ENCODE assay signal across 12 cellular contexts in genomic region chr2:127681288-127681771, GRCh38. TPM values are rescaled to one million over a fixed set of nuclear protein-coding genes. Genes with fewer than 3 reads are reported as not detected.
DNase-seq lines count a peak whose midpoint lies in the region; ATAC-seq and TF ChIP-seq lines count a peak whose summit lies in the region.
"Had no signal": no experiment of that assay in that cellular context is flagged by ENCODE, and none has a peak within 500 bp of the region (broad histone marks: within the 10 kb centered on the region; RNA-seq: fewer than 3 reads in every experiment).

No MANE protein-coding gene starts in this region.

- no peaks in the 10 kb centered on the region for H3K4me1 Mint-ChIP-seq in Caco-2 (ENCODE audit: low read depth, unreplicated experiment)

- no peaks in the 10 kb centered on the region for H3K36me3 ChIP-seq in GM23248 (ENCODE audit: low read depth)
- no peaks in the 10 kb centered on the region for H3K36me3 ChIP-seq in right lobe of liver
- no peaks in the 10 kb centered on the region for H3K36me3 ChIP-seq in stomach
- H3K36me3 ChIP-seq in Caco-2 (ENCODE audit: control insufficient read depth, insufficient read depth, low read length), result no peaks in the 10 kb centered on the region

- H3K79me2 ChIP-seq in GM23248 (ENCODE audit: insufficient read depth), result no peaks in the 10 kb centered on the region

- peaks cover 8% of the 10 kb centered on the region for H3K27me3 Mint-ChIP-seq in Caco-2 (ENCODE audit: insufficient read depth, unreplicated experiment)

- intact Hi-C loops in right lobe of liver (cut with DNase I), result no loop called here
- intact Hi-C loops in stomach (cut with DNase I; ENCODE audit: low total_unique reads), result no loop called here
- intact Hi-C loops in Caco-2 (cut with micrococcal nuclease; ENCODE audit: unreplicated experiment), result no loop called here

- H3K9me2 ChIP-seq in GM23248 (ENCODE audit: insufficient read depth), result no peaks in the 10 kb centered on the region

- H3K4me1 ChIP-seq in GM23248 (ENCODE audit: insufficient read depth) (0 out of 2 replicates have a peak, but pooled peaks cover 1% of the 10 kb centered on the region), right lobe of liver (no peaks in the 10 kb centered on the region), stomach (peaks cover 6 to 48% (median 29%) of the 10 kb centered on the region in 4 donors), Caco-2 (no peaks in the 10 kb centered on the region)

- no peaks in the 10 kb centered on the region for H3K36me3 Mint-ChIP-seq in Caco-2 (ENCODE audit: insufficient read depth, unreplicated experiment)
- H3K36me3 Mint-ChIP-seq: activated naive CD4-positive, alpha-beta T cell treated with anti-CD3 and anti-CD28 coated beads, Interleukin-2, amount 50 U/mL, for 24 hours; IgD-negative memory B cell had no signal

- no peak overlapping the region for H3K9ac ChIP-seq in GM23248

- peak overlapping the region; percentile 46 for H2AFZ ChIP-seq in GM23248

- no peaks in the 10 kb centered on the region for H4K20me1 ChIP-seq in GM23248 (ENCODE audit: insufficient read depth)

- H3K4me3 Mint-ChIP-seq in Caco-2 (ENCODE audit: unreplicated experiment), result no peak overlapping the region
- H3K4me3 Mint-ChIP-seq: activated naive CD4-positive, alpha-beta T cell treated with anti-CD3 and anti-CD28 coated beads, Interleukin-2, amount 50 U/mL, for 24 hours; IgD-negative memory B cell had no signal

- peak; percentile 41 to 58 (median 54) for ATAC-seq in right lobe of liver

- TF ChIP-seq EP300 in stomach (IDR thresholded peaks at IDR 0.05), result no peak

- H3K27ac ChIP-seq in GM23248 (no peak overlapping the region), right lobe of liver (no peak overlapping the region), stomach (peak overlapping the region in 4 of 5 donors; percentile 34 to 72 (median 54)), RWPE1 (no peak overlapping the region)

- CTCF ChIA-PET in Caco-2 (lab: Charles Lee), result no interaction called here
- CTCF ChIA-PET in RWPE1 (lab: Yijun Ruan, JAX), result no interaction called here

- peaks cover 4% of the 10 kb centered on the region; the same call in 1 of the 2 replicates for H3F3A ChIP-seq in GM23248 (ENCODE audit: insufficient read depth)

- POLR2A ChIA-PET in Caco-2 (lab: Charles Lee) (no interaction called here), RWPE1 (lab: Yijun Ruan, JAX; ENCODE audit: low non-redundant PET) (no interaction called here)

- TF ChIP-seq CTCF in choroid plexus epithelial cell (conservative IDR thresholded peaks at IDR 0.05; ENCODE audit: low read depth, low read length), result no peak
- TF ChIP-seq CTCF in right lobe of liver (IDR thresholded peaks at IDR 0.05), result no peak
- no peak for TF ChIP-seq CTCF in stomach (IDR thresholded peaks at IDR 0.05)
- no peak for TF ChIP-seq CTCF in Caco-2 (IDR thresholded peaks at IDR 0.05; ENCODE audit: insufficient read depth in 1 of 2, low read depth in 1 of 2, low read length in 1 of 2, severe bottlenecking in 1 of 2, unreplicated experiment in 1 of 2)
- TF ChIP-seq CTCF in RWPE1 (conservative IDR thresholded peaks at IDR 0.05; ENCODE audit: low read depth), result no peak

- H3K27ac Mint-ChIP-seq in Caco-2 (ENCODE audit: unreplicated experiment), result no peak overlapping the region
- H3K27ac Mint-ChIP-seq: activated naive CD4-positive, alpha-beta T cell treated with anti-CD3 and anti-CD28 coated beads, Interleukin-2, amount 50 U/mL, for 24 hours; IgD-negative memory B cell had no signal

- 45 to 52% methylated on average over 24 of the region's 24 CpGs for WGBS in GM23248 (ENCODE audit: low coverage in 1 of 2, low lambda C conversion rate in 2 of 2, missing lambda C conversion rate in 2 of 2), 2 experiments
- 62% methylated on average over 10 of the region's 24 CpGs for WGBS in right lobe of liver (ENCODE audit: insufficient coverage, low coverage, low lambda C conversion rate, missing lambda C conversion rate)
- 34 to 47% (median 46%) methylated on average over 15 to 24 of the region's 24 CpGs for WGBS in stomach, 5 donors

- H3K4me3 ChIP-seq in GM23248 (no peak overlapping the region), choroid plexus epithelial cell (ENCODE audit: low read depth, low read length) (peak overlapping the region; percentile 25), right lobe of liver (no peak overlapping the region), stomach (peak overlapping the region in 3 of 4 donors; percentile 16 to 22 (median 21)), Caco-2 (ENCODE audit: low read depth, low read length) (no peak overlapping the region)

- H3K9me3 ChIP-seq in GM23248 (ENCODE audit: low read depth) (no peaks in the 10 kb centered on the region), right lobe of liver (no peaks in the 10 kb centered on the region), stomach (no peaks in the 10 kb centered on the region), Caco-2 (no peaks in the 10 kb centered on the region)

- H3K9me3 Mint-ChIP-seq in Caco-2 (ENCODE audit: unreplicated experiment), result no peaks in the 10 kb centered on the region
- H3K9me3 Mint-ChIP-seq: activated naive CD4-positive, alpha-beta T cell treated with anti-CD3 and anti-CD28 coated beads, Interleukin-2, amount 50 U/mL, for 24 hours; IgD-negative memory B cell had no signal

- no TSS peak for BruUV-seq in Caco-2 (replicated peaks; lab: Mats Ljungman, UMichigan)

- no peak overlapping the region for H3K4me2 ChIP-seq in GM23248 (ENCODE audit: unreplicated experiment)

- in situ Hi-C loops in GM23248 (cut with MboI), result no loop called here

- TF ChIP-seq POLR2A in right lobe of liver (IDR thresholded peaks at IDR 0.05) (no peak), stomach (IDR thresholded peaks at IDR 0.05) (no peak)

- H3K27me3 ChIP-seq in GM23248 (replicated peaks; ENCODE audit: insufficient read depth) (peaks cover 14% of the 10 kb centered on the region; the same call in 1 of the 2 replicates), right lobe of liver (no peaks in the 10 kb centered on the region), stomach (peaks cover 0 to 8% (median 4%) of the 10 kb centered on the region in 3 donors), Caco-2 (replicated peaks; ENCODE audit: control insufficient read depth, insufficient read depth, low read length) (0 out of 2 replicates have a peak, but pooled peaks cover 1% of the 10 kb centered on the region)

- DNase-seq in GM23248 (peak; percentile 30), choroid plexus epithelial cell (ENCODE audit: low read depth) (peak; percentile 10), right lobe of liver (no peak), stomach (no peak), NCI-H510A treated with DMSO at 0.1 percent for 48 hours (lab: John Stamatoyannopoulos, UW) (no peak), Caco-2 (no peak), RWPE1 (ENCODE audit: low spot score) (no peak)
- no peak for DNase-seq in NK-92 treated with Interleukin-12 subunit alpha and Interleukin-12 subunit beta, amount 100 ng/mL, for 24 hours (lab: John Stamatoyannopoulos, UW)
- DNase-seq: activated CD4-positive, alpha-beta T cell treated with anti-CD3 and anti-CD28 coated beads, Interleukin-2, amount 50 U/mL, for 4 hours; NCI-H226 had no signal

RNA-seq across cellular contexts. Expression of gene LIMS2, which starts 6.0 kb away (rescaled TPM):
- 3.8 and 7.2 TPM in 2 replicates for total RNA-seq in GM23248 (2014; rRNA removed; shearing (Covaris generic))
- polyA plus RNA-seq in GM23248 (2016; fragmentation: Nextera tagmentation; extraction: Ambion mirVana), result 30.4 and 33.7 TPM in 2 replicates
- 10 to 100 TPM in 5 of 6 experiments, 1 to 10 TPM in 1; 6.6 to 37.7 (median 19.5) TPM for total RNA-seq in right lobe of liver
- total RNA-seq in stomach, result 10 to 100 TPM; 30.3 to 90.4 (median 52.5) TPM
- 10 to 100 TPM; 33.0 to 94.1 (median 66.6) TPM for polyA plus RNA-seq in stomach
- 9.6 and 10.0 TPM in 2 replicates for total RNA-seq in Caco-2 (2022)

RNA-seq across cellular contexts. Expression of gene SFT2D3, which starts 20.0 kb away (rescaled TPM):
- 5.7 and 9.4 TPM in 2 replicates for total RNA-seq in GM23248 (2014; rRNA removed; shearing (Covaris generic))
- polyA plus RNA-seq in GM23248 (2016; fragmentation: Nextera tagmentation; extraction: Ambion mirVana) (not detected in 2 replicates), stomach (1 to 10 TPM; 2.1 to 6.5 (median 3.1) TPM)
- total RNA-seq in right lobe of liver (1 to 10 TPM; 1.6 to 4.7 (median 3.4) TPM), stomach (10 to 100 TPM in 1 of 5 donors, 1 to 10 TPM in 4; 2.3 to 35.6 (median 7.2) TPM), Caco-2 (2022) (12.0 and 12.2 TPM in 2 replicates)
- polyA plus RNA-seq: IgD-negative memory B cell had no signal

RNA-seq across cellular contexts. Expression of gene GPR17, which starts 35.4 kb away (rescaled TPM):
- not detected in 2 replicates for total RNA-seq in GM23248 (2014; rRNA removed; shearing (Covaris generic))
- polyA plus RNA-seq in GM23248 (2016; fragmentation: Nextera tagmentation; extraction: Ambion mirVana), result 0.11 TPM in 1 of 2 replicates, not detected in the other
- not detected for total RNA-seq in right lobe of liver
- not detected for total RNA-seq in stomach
- under 1 TPM; 0.19 to 0.61 (median 0.25) TPM for polyA plus RNA-seq in stomach
- total RNA-seq in Caco-2 (2022), result not detected in 2 replicates
- polyA plus RNA-seq: IgD-negative memory B cell had no signal

Comparison
In these comparisons a context has a peak if more than half of its experiments do, and no peak if none do; other contexts are left out.
1. DNase-seq: peak in GM23248 (single experiment) and choroid plexus epithelial cell (single experiment); none in right lobe of liver (0 of 3), stomach (single experiment), NK-92 treated with Interleukin-12 subunit alpha and Interleukin-12 subunit beta, amount 100 ng/mL, for 24 hours (single experiment), NCI-H510A treated with DMSO at 0.1 percent for 48 hours (single experiment), Caco-2 (0 of 2) and RWPE1 (single experiment).
2. H3K27ac ChIP-seq: peak in stomach (4 of 5); none in GM23248 (single experiment), right lobe of liver (0 of 3) and RWPE1 (single experiment).
3. H3K4me3 ChIP-seq: peak in choroid plexus epithelial cell (single experiment) and stomach (3 of 4); none in GM23248 (single experiment), right lobe of liver (0 of 3) and Caco-2 (single experiment).